1 cellular context compared by ENCODE assay signal in genomic region chr15:71468715-71469114, GRCh38.
TF ChIP-seq lines count a peak whose summit lies in the region.

No MANE protein-coding gene starts in this region.

TF ChIP-seq in HepG2, 621 proteins besides CTCF, POLR2A, EP300 and RAD21 (continued from another document):
- TF ChIP-seq NFAT5 (CRISPR knock-in tag; IDR thresholded peaks at IDR 0.05) (no peak), CBX2 (IDR thresholded peaks at IDR 0.05; ENCODE audit: low read depth, low read length) (no peak), CBX2 (CRISPR knock-in tag; IDR thresholded peaks at IDR 0.05; ENCODE audit: low read depth) (no peak), KDM4B (CRISPR knock-in tag; IDR thresholded peaks at IDR 0.05) (no peak), SIN3A (IDR thresholded peaks at IDR 0.05; ENCODE audit: borderline replicate concordance, low read depth, low read length) (no peak), TFE3 (CRISPR knock-in tag; IDR thresholded peaks at IDR 0.05) (no peak), ZNF143 (CRISPR knock-in tag; IDR thresholded peaks at IDR 0.05) (peak; percentile 64; the same call in 1 of the 2 replicates), ELF1 (CRISPR knock-in tag; IDR thresholded peaks at IDR 0.05) (no peak)
